1 cellular context compared by ENCODE assay signal in the genomic region with DNA sequence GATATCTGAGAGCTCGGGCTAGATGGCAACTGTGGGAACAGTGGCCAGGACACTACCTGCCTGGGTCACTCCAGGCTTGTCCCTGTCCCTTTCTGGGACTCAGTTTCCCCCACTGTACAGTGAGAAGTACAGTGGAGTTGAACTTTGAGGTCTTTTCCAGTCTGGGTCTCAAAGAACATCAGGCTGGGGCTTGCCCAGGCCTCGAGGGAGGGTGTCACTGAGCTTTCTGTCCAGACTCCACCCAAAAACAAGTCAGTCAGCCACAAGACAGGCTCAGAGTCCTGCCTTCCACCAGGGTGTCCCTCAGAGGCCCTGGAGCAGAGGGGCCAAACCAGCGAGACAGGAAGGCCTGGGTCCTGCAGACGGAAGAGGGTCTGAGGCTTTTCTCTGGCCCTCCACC.
TF ChIP-seq lines count a peak whose summit lies in the region.

No MANE protein-coding gene starts in this region.

TF ChIP-seq in IMR-90, 13 proteins besides CTCF, POLR2A, EP300 and RAD21 (continued from another document):
- TF ChIP-seq, protein P1, sequence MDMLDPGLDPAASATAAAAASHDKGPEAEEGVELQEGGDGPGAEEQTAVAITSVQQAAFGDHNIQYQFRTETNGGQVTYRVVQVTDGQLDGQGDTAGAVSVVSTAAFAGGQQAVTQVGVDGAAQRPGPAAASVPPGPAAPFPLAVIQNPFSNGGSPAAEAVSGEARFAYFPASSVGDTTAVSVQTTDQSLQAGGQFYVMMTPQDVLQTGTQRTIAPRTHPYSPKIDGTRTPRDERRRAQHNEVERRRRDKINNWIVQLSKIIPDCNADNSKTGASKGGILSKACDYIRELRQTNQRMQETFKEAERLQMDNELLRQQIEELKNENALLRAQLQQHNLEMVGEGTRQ (IDR thresholded peaks at IDR 0.05; ENCODE audit: low read depth, low read length) = no peak
- no peak for TF ChIP-seq MXI1 (IDR thresholded peaks at IDR 0.05; ENCODE audit: borderline replicate concordance, low read depth, low read length)
- no peak for TF ChIP-seq CHD1 (IDR thresholded peaks at IDR 0.05; ENCODE audit: low read depth, low read length)
- no peak for TF ChIP-seq BHLHE40 (IDR thresholded peaks at IDR 0.05; ENCODE audit: low read depth, low read length)
- TF ChIP-seq MAZ (IDR thresholded peaks at IDR 0.05; ENCODE audit: borderline replicate concordance, low read depth, low read length) = no peak
- no peak for TF ChIP-seq RCOR1 (IDR thresholded peaks at IDR 0.05; ENCODE audit: insufficient replicate concordance, low read length)
- no peak for TF ChIP-seq MAFK (IDR thresholded peaks at IDR 0.05; ENCODE audit: low read depth, low read length)
TF ChIP-seq in IMR-90: peak in this region for 0.
